15 cellular contexts compared by ENCODE assay signal in the genomic region with DNA sequence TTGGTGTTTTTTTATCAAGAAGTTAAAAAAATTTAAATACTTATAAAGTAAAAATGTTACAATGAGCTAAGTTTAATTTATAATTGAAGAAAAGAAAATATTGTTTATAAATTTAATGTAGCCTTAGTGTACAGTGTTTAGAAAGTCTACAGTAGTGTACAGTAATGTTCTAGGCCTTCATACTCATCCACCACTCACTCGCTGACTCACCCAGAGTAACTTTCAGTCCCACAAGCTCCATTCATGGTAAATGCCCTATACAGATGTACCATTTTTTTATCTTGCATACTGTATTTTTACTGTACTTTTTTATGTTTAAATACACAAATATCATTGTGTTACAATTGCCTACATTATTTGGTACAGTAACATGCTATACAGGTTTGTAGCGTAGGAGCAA. TPM values are rescaled to one million over a fixed set of nuclear protein-coding genes. Genes with fewer than 3 reads are reported as not detected.
DNase-seq lines count a peak whose midpoint lies in the region; ATAC-seq, FAIRE-seq and TF ChIP-seq lines count a peak whose summit lies in the region.
"Had no signal": no experiment of that assay in that cellular context is flagged by ENCODE, and none has a peak within 500 bp of the region (broad histone marks: within the 10 kb centered on the region; RNA-seq: fewer than 3 reads in every experiment).

No MANE protein-coding gene starts in this region.

- H3K9me3 ChIP-seq in mammary epithelial cell (replicated peaks; ENCODE audit: insufficient read depth, low read length) (no peaks in the 10 kb centered on the region), breast epithelium (no peaks in the 10 kb centered on the region), RWPE2 (ENCODE audit: severe bottlenecking) (no peaks in the 10 kb centered on the region), pancreas (no peaks in the 10 kb centered on the region), BE2C (no peaks in the 10 kb centered on the region)
- H3K9me3 ChIP-seq: BLaER1 had no signal

- in situ Hi-C loops in mammary epithelial cell (cut with MboI; ENCODE audit: low sequenced_read_pairs in 2 of 2), result no loop called here

- CTCF ChIA-PET in mammary epithelial cell (lab: Charles Lee; ENCODE audit: low non-redundant PET), result no interaction called here

- FAIRE-seq in endometrium (lab: Jason Lieb, UNC) (peak; percentile 41), pancreas (lab: Jason Lieb, UNC) (peak; percentile 26)
- FAIRE-seq: HepG2 had no signal

- H3K4me2 ChIP-seq in mammary epithelial cell (ENCODE audit: insufficient read depth, low read depth, low read length), result no peak overlapping the region
- H3K4me2 ChIP-seq: BLaER1 had no signal

- intact Hi-C loops in mammary epithelial cell (cut with micrococcal nuclease), result no loop called here
- intact Hi-C loops in breast epithelium (cut with DNase I; ENCODE audit: low total_unique reads), result no loop called here
- intact Hi-C loops in pancreas (cut with DNase I), result no loop called here

- H2AFZ ChIP-seq in mammary epithelial cell (ENCODE audit: low read depth, low read length), result no peak overlapping the region

- TF ChIP-seq POLR2A in breast epithelium (IDR thresholded peaks at IDR 0.05), result no peak

- ATAC-seq in RWPE2 (ENCODE audit: low read depth) (peak; percentile 64; the same call in 1 of the 3 replicates), pancreas (no peak), HG03457 (IDR thresholded peaks at IDR 0.05; ENCODE audit: unreplicated experiment) (no peak)
- ATAC-seq: HepG2 had no signal

- DNase-seq in mammary epithelial cell, result peak; percentile 30
- DNase-seq in breast epithelium (ENCODE audit: low spot score in 2 of 2), result no peak
- DNase-seq in RWPE2 (ENCODE audit: low spot score), result no peak
- no peak for DNase-seq in pancreas
- DNase-seq in MV-4-11 (lab: John Stamatoyannopoulos, UW), result no peak
- no peak for DNase-seq in BE2C
- DNase-seq: DMS53, GOT3, H9 had no signal

- dilution Hi-C loops in mammary epithelial cell (cut with HindIII; ENCODE audit: low sequenced_read_pairs), result no loop called here

- BruUV-seq in mammary epithelial cell (replicated peaks; lab: Mats Ljungman, UMichigan), result no TSS peak

- H3K27ac ChIP-seq in mammary epithelial cell (ENCODE audit: insufficient read depth, low read depth, low read length) (no peak overlapping the region), breast epithelium (no peak overlapping the region), RWPE2 (ENCODE audit: poor library complexity, severe bottlenecking) (no peak overlapping the region), pancreas (no peak overlapping the region)
- H3K27ac ChIP-seq: 22Rv1, BLaER1 had no signal

- no peaks in the 10 kb centered on the region for H3K4me1 ChIP-seq in mammary epithelial cell (ENCODE audit: insufficient read depth, low read length)
- H3K4me1 ChIP-seq in breast epithelium, result no peaks in the 10 kb centered on the region
- no peaks in the 10 kb centered on the region for H3K4me1 ChIP-seq in RWPE2 (ENCODE audit: insufficient read depth, poor library complexity, severe bottlenecking)
- H3K4me1 ChIP-seq in pancreas, result no peaks in the 10 kb centered on the region
- no peaks in the 10 kb centered on the region for H3K4me1 ChIP-seq in BE2C
- H3K4me1 ChIP-seq: BLaER1 had no signal

- peaks cover 1% of the 10 kb centered on the region for H3K27me3 ChIP-seq in mammary epithelial cell (ENCODE audit: insufficient read depth, low read length)
- no peaks in the 10 kb centered on the region for H3K27me3 ChIP-seq in breast epithelium
- H3K27me3 ChIP-seq in RWPE2 (ENCODE audit: insufficient read depth, poor library complexity, severe bottlenecking), result no peaks in the 10 kb centered on the region
- H3K27me3 ChIP-seq in pancreas, result no peaks in the 10 kb centered on the region
- no peaks in the 10 kb centered on the region for H3K27me3 ChIP-seq in BE2C
- H3K27me3 ChIP-seq: BLaER1 had no signal

- no peaks in the 10 kb centered on the region for H4K20me1 ChIP-seq in mammary epithelial cell (ENCODE audit: insufficient read depth, low read length)
- H4K20me1 ChIP-seq: BLaER1 had no signal

- TF ChIP-seq CTCF in mammary epithelial cell (conservative IDR thresholded peaks at IDR 0.05 in 1 of 2, IDR thresholded peaks at IDR 0.05 in 1 of 2; ENCODE audit: extremely low read depth in 1 of 2, insufficient read depth in 1 of 2, low read depth in 1 of 2, low read length in 2 of 2) (no peak), breast epithelium (IDR thresholded peaks at IDR 0.05) (no peak), RWPE2 (IDR thresholded peaks at IDR 0.05; ENCODE audit: poor library complexity, severe bottlenecking) (no peak), pancreas (IDR thresholded peaks at IDR 0.05) (no peak), BE2C (IDR thresholded peaks at IDR 0.05; ENCODE audit: low read depth, low read length) (no peak)

- no peak overlapping the region for H3K9ac ChIP-seq in mammary epithelial cell (ENCODE audit: insufficient read depth, low read length)
- H3K9ac ChIP-seq: BLaER1 had no signal

- no peaks in the 10 kb centered on the region for H3K79me2 ChIP-seq in mammary epithelial cell (ENCODE audit: insufficient read depth, low read length)

- WGBS in mammary epithelial cell (ENCODE audit: low coverage, missing lambda C conversion rate), result 81% methylated on average over 2 of the region's 2 CpGs
- WGBS in pancreas, 2 donors, result 94 to 95% methylated on average over 2 of the region's 2 CpGs

- H3K36me3 ChIP-seq in mammary epithelial cell (ENCODE audit: insufficient read depth, low read length) (no peaks in the 10 kb centered on the region), breast epithelium (no peaks in the 10 kb centered on the region), RWPE2 (ENCODE audit: low read depth) (no peaks in the 10 kb centered on the region), pancreas (no peaks in the 10 kb centered on the region), BE2C (no peaks in the 10 kb centered on the region)
- H3K36me3 ChIP-seq: BLaER1 had no signal

- H3K4me3 ChIP-seq in mammary epithelial cell (replicated peaks in 1 of 3; ENCODE audit: insufficient read depth in 1 of 3, low read depth in 2 of 3, low read length in 3 of 3), result no peak overlapping the region
- no peak overlapping the region for H3K4me3 ChIP-seq in breast epithelium
- no peak overlapping the region for H3K4me3 ChIP-seq in RWPE2 (ENCODE audit: severe bottlenecking)
- no peak overlapping the region for H3K4me3 ChIP-seq in pancreas
- no peak overlapping the region for H3K4me3 ChIP-seq in BE2C (ENCODE audit: low read depth, low read length)
- H3K4me3 ChIP-seq: BLaER1 had no signal

RNA-seq across cellular contexts. Expression of a gene that starts 26.0 kb away (rescaled TPM):
- total RNA-seq in mammary epithelial cell, result not detected
- not detected for polyA plus RNA-seq in mammary epithelial cell
- polyA minus RNA-seq in mammary epithelial cell, result not detected
- total RNA-seq in breast epithelium, result not detected
- under 1 TPM in 3 of 6 donors, not detected in 3; 0.09 to 0.52 (median 0.24) TPM for total RNA-seq in pancreas
- polyA plus RNA-seq in pancreas, result not detected
- 0.63 TPM for polyA plus RNA-seq in BE2C (2012; ENCODE audit: insufficient read depth, insufficient read length, low read depth)
- total RNA-seq: A673, H9, HepG2 had no signal
- polyA plus RNA-seq: HepG2 had no signal
